In the genomic region with DNA sequence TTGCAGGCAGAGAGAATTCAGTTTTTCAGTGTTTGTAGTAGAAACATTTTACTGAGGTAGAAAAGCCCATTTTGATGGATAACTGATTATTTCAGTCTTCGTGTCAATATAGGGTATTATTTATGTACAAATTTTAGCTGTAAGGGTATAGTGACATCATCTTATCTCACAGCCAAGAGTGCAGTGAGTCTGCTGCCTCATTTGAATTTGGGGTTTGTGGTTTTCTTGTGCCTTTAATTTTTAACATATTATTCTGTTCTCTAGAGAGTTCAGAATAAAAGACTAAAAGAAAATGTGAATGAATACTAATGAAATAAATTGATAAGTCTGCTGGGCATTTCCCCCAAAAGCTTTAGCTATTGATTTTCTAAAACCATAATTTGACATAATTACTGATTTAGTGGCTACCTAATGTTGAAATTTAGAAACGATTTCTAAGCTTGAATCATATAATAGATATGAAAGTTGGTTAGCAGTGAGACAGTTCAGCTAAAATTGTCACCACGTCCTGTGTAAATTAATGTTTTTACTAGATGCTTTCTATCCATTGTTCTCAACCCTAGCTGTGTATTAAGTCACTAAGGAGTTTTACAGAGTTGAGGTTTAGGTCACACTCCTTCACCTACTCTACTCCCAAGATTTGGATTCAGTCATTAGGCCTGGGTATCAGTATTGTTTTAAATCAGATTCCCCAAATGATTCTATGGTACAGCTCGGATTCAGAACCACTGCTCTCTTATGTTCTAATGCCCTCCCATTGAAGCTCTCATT, we compare ENCODE assay signal across 2 cellular contexts.
TF ChIP-seq lines count a peak whose summit lies in the region.

No MANE protein-coding gene starts in this region.

TF ChIP-seq in HepG2, 621 proteins besides CTCF, POLR2A, EP300 and RAD21:
- TF ChIP-seq AGO1 (IDR thresholded peaks at IDR 0.05; ENCODE audit: low read depth, low read length, poor library complexity, severe bottlenecking) (no peak), TAF15 (IDR thresholded peaks at IDR 0.05; ENCODE audit: low read depth, low read length, poor library complexity, severe bottlenecking) (no peak), ZNF614 (CRISPR knock-in tag; IDR thresholded peaks at IDR 0.05; ENCODE audit: borderline replicate concordance) (no peak), ATF7 (IDR thresholded peaks at IDR 0.05) (0 out of 2 replicates have a peak, but pooled peaks have one; percentile 5), ATF7 (CRISPR knock-in tag; IDR thresholded peaks at IDR 0.05) (no peak), KMT2B (CRISPR knock-in tag; IDR thresholded peaks at IDR 0.05) (no peak)
TF ChIP-seq in HepG2: peak in this region for 1.

TF ChIP-seq in GM12878, 131 proteins besides CTCF, POLR2A, EP300 and RAD21:
- 0 out of 2 replicates have a peak, but pooled peaks have one; percentile 12 for TF ChIP-seq RUNX3 (IDR thresholded peaks at IDR 0.05; ENCODE audit: low read length)
- TF ChIP-seq, protein P1, sequence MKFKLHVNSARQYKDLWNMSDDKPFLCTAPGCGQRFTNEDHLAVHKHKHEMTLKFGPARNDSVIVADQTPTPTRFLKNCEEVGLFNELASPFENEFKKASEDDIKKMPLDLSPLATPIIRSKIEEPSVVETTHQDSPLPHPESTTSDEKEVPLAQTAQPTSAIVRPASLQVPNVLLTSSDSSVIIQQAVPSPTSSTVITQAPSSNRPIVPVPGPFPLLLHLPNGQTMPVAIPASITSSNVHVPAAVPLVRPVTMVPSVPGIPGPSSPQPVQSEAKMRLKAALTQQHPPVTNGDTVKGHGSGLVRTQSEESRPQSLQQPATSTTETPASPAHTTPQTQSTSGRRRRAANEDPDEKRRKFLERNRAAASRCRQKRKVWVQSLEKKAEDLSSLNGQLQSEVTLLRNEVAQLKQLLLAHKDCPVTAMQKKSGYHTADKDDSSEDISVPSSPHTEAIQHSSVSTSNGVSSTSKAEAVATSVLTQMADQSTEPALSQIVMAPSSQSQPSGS (IDR thresholded peaks at IDR 0.05; ENCODE audit: low read length): no peak
